ENCODE assay signal across 16 cellular contexts in the genomic region with DNA sequence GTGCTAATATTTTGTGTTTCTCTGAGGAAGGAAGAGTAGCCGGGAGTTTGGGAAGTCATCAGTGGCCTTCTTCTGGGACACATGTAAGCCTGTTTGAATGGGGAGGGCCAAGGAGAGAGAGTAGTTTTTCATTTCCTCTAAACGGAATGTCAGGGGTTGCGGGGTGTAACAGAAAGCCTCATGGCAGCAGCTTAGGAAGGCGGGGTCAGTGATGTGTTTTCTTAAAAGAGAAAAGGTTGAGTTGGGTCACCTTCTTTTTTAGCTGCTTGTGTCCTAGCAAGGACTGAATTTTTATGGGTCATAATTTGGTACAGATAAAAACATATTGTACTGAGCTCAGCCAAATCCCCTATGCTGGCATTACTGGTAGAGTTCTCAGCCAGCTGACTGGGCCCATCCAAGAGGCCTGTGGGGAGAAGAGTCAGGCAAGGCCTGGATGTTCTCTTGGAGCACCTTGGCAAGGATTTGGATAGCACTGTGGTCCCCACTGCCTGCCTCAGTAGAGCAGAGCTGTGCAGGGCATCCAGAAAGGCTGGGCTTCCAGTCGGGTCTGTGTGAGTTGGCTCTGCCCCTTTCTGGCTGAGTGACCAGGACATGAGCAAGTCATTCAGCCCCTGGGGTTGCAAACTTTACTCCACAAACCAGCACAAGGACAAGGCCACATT. TPM values are rescaled to one million over a fixed set of nuclear protein-coding genes. Genes with fewer than 3 reads are reported as not detected.
DNase-seq lines count a peak whose midpoint lies in the region; ATAC-seq and TF ChIP-seq lines count a peak whose summit lies in the region.
"Had no signal": no experiment of that assay in that cellular context is flagged by ENCODE, and none has a peak within 500 bp of the region (broad histone marks: within the 10 kb centered on the region; RNA-seq: fewer than 3 reads in every experiment).

No MANE protein-coding gene starts in this region.

- ATAC-seq in gastrocnemius medialis (peak; percentile 72 to 83), HG02852 (IDR thresholded peaks at IDR 0.05; ENCODE audit: unreplicated experiment) (no peak)

- no peak overlapping the region for H3K9ac ChIP-seq in endodermal cell (ENCODE audit: extremely low read depth, low read length, poor library complexity, severe bottlenecking)

- no peaks in the 10 kb centered on the region for H3K36me3 Mint-ChIP-seq in endodermal cell (ENCODE audit: low read depth)
- H3K36me3 Mint-ChIP-seq: naive B cell had no signal

- no peak overlapping the region for H3K4me3 ChIP-seq in cardiac fibroblast (replicated peaks in 1 of 2; ENCODE audit: low read depth in 2 of 2, low read length in 2 of 2)
- no peak overlapping the region for H3K4me3 ChIP-seq in right atrium auricular region
- H3K4me3 ChIP-seq in gastrocnemius medialis: no peak overlapping the region
- no peak overlapping the region for H3K4me3 ChIP-seq in endodermal cell (ENCODE audit: low read length)
- H3K4me3 ChIP-seq: SJCRH30, spleen had no signal

- in situ Hi-C loops in gastrocnemius medialis (cut with MboI; ENCODE audit: low sequenced_read_pairs in 4 of 4): no loop called here

- no peak overlapping the region for H3K27ac Mint-ChIP-seq in endodermal cell
- H3K27ac Mint-ChIP-seq: naive B cell had no signal

- no peaks in the 10 kb centered on the region for H3K9me3 ChIP-seq in right atrium auricular region
- no peaks in the 10 kb centered on the region for H3K9me3 ChIP-seq in gastrocnemius medialis
- H3K9me3 ChIP-seq in endodermal cell (ENCODE audit: control insufficient read depth, low read length): no peaks in the 10 kb centered on the region
- H3K9me3 ChIP-seq: SJCRH30, spleen had no signal

- peaks cover 16% of the 10 kb centered on the region for H3K4me1 Mint-ChIP-seq in endodermal cell
- H3K4me1 Mint-ChIP-seq: naive B cell had no signal

- no peaks in the 10 kb centered on the region for H3K9me3 Mint-ChIP-seq in endodermal cell
- H3K9me3 Mint-ChIP-seq: naive B cell had no signal

- DNase-seq in CD1c-positive myeloid dendritic cell (ENCODE audit: extremely low spot score) (peak; percentile 2), cardiac fibroblast (ENCODE audit: low read depth in 2 of 2) (peak; percentile 31 to 32), right atrium auricular region (ENCODE audit: low spot score) (peak; percentile 87), gastrocnemius medialis (peak; percentile 78 to 84), COLO668 (lab: John Stamatoyannopoulos, UW; ENCODE audit: unreplicated experiment) (no peak), SHP77 (lab: John Stamatoyannopoulos, UW) (no peak), endodermal cell (no peak)
- DNase-seq: activated naive CD4-positive, alpha-beta T cell treated with Interleukin-2 at 50 U/mL for 16 hours; DMS153; erythroblast; Karpas-422; naive B cell; NCI-H187 treated with DMSO at 0.1 percent for 48 hours; SJCRH30; spleen had no signal

- H3K27me3 ChIP-seq in right atrium auricular region (no peaks in the 10 kb centered on the region), gastrocnemius medialis (no peaks in the 10 kb centered on the region), endodermal cell (ENCODE audit: control insufficient read depth, insufficient read depth, low read length, poor library complexity, severe bottlenecking) (no peaks in the 10 kb centered on the region)
- H3K27me3 ChIP-seq: SJCRH30 had no signal

- TF ChIP-seq CTCF in cardiac fibroblast (IDR thresholded peaks at IDR 0.05; ENCODE audit: low read depth, low read length): no peak
- no peak for TF ChIP-seq CTCF in right atrium auricular region (IDR thresholded peaks at IDR 0.05)
- TF ChIP-seq CTCF in gastrocnemius medialis (IDR thresholded peaks at IDR 0.05 in 4 of 5, conservative IDR thresholded peaks at IDR 0.05 in 1 of 5): no peak
- TF ChIP-seq CTCF in endodermal cell (conservative IDR thresholded peaks at IDR 0.05): no peak

- H3K27ac ChIP-seq in right atrium auricular region (peak overlapping the region; percentile 56 to 72), gastrocnemius medialis (peak overlapping the region; percentile 44 to 77 (median 70)), endodermal cell (ENCODE audit: low read depth, low read length) (no peak overlapping the region)
- H3K27ac ChIP-seq: SJCRH30 had no signal

- 87 to 97% methylated on average over 4 to 5 of the region's 5 CpGs for WGBS in endodermal cell (ENCODE audit: insufficient coverage in 1 of 2, insufficient read length in 1 of 2), 2 experiments

- intact Hi-C loops in gastrocnemius medialis (cut with DNase I; ENCODE audit: low total_unique reads): loop anchor here (1.0 kb wide), 1 partner anchor 42 kb away; no protein-coding TSS in a partner anchor

- peaks cover 5% of the 10 kb centered on the region for H3K27me3 Mint-ChIP-seq in endodermal cell (ENCODE audit: insufficient read depth)

- no peak overlapping the region for H3K4me3 Mint-ChIP-seq in endodermal cell
- H3K4me3 Mint-ChIP-seq: naive B cell had no signal

- H3K36me3 ChIP-seq in right atrium auricular region: no peaks in the 10 kb centered on the region
- no peaks in the 10 kb centered on the region for H3K36me3 ChIP-seq in gastrocnemius medialis
- no peaks in the 10 kb centered on the region for H3K36me3 ChIP-seq in endodermal cell (ENCODE audit: control insufficient read depth, insufficient read depth, low read length)
- H3K36me3 ChIP-seq: SJCRH30, spleen had no signal

- peaks cover 0 to 56% of the 10 kb centered on the region in 2 donors for H3K4me1 ChIP-seq in right atrium auricular region
- H3K4me1 ChIP-seq in gastrocnemius medialis: peaks cover 23 to 38% of the 10 kb centered on the region in 2 donors
- no peaks in the 10 kb centered on the region for H3K4me1 ChIP-seq in endodermal cell (ENCODE audit: control insufficient read depth, insufficient read depth, low read length)

- no peak for TF ChIP-seq POLR2A in gastrocnemius medialis (IDR thresholded peaks at IDR 0.05)

RNA-seq across cellular contexts. Expression of a gene that starts 29.4 kb away (rescaled TPM):
- total RNA-seq in right atrium auricular region: 10 to 100 TPM; 11.4 to 19.2 TPM
- 1 to 10 TPM; 3.2 to 7.7 (median 5.5) TPM for total RNA-seq in gastrocnemius medialis
- total RNA-seq in endodermal cell: 10 to 100 TPM; 37.1 to 42.4 TPM
- 17.1 TPM for polyA plus RNA-seq in endodermal cell (2013, experiment 1 of 2)
- polyA plus RNA-seq in endodermal cell (2013, experiment 2 of 2): 15.8 TPM

Comparison
In these comparisons a context has a peak if more than half of its experiments do, and no peak if none do; other contexts are left out.
1. DNase-seq: peak in CD1c-positive myeloid dendritic cell (single experiment), cardiac fibroblast (2 of 2), right atrium auricular region (single experiment) and gastrocnemius medialis (2 of 2); none in COLO668 (single experiment), SHP77 (0 of 2) and endodermal cell (single experiment).